In the genomic region with DNA sequence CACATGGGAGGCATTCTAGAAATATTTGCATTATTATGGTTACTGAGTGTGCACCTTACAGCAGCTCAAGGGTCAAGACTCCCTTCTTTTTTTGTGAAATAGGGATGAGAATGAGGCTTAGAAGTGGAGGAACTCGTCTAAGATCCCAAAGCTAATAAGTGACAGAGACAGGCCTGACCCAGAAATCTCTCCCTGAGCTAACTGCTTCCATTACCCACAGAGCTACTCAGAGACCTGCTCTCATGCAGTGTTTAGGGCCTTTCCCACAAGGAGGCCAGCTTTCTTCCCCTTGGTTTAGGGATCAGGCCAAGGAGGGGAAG, we compare ENCODE assay signal across 26 cellular contexts.
DNase-seq lines count a peak whose midpoint lies in the region; ATAC-seq and TF ChIP-seq lines count a peak whose summit lies in the region.
"Had no signal": no experiment of that assay in that cellular context is flagged by ENCODE, and none has a peak within 500 bp of the region (broad histone marks: within the 10 kb centered on the region; RNA-seq: fewer than 3 reads in every experiment).

No MANE protein-coding gene starts in this region.

- DNase-seq in DMS53 treated with DMSO at 0.1 percent for 48 hours (lab: John Stamatoyannopoulos, UW; ENCODE audit: unreplicated experiment): peak; percentile 55
- DNase-seq in DMS53 (lab: John Stamatoyannopoulos, UW): no peak
- peak; percentile 90 for DNase-seq in esophagus muscularis mucosa (ENCODE audit: extremely low spot score)
- no peak for DNase-seq in osteoblast (ENCODE audit: insufficient read length, low spot score, missing footprints)
- DNase-seq in vagina (ENCODE audit: extremely low spot score in 2 of 2): peak; percentile 2 to 65
- no peak for DNase-seq in omental fat pad (ENCODE audit: low spot score)
- DNase-seq in NCI-H774 (lab: John Stamatoyannopoulos, UW): no peak
- DNase-seq: activated CD4-positive, alpha-beta memory T cell treated with anti-CD3 and anti-CD28 coated beads, Interleukin-2, amount 10 ng/mL, durations not matched to agents 7 days and 5 days; activated gamma-delta T cell; activated naive CD8-positive, alpha-beta T cell treated with anti-CD3 and anti-CD28 coated beads, Interleukin-2, amount 50 U/mL, for 24 hours; AML-193; DMS79 treated with DMSO at 0.1 percent for 48 hours; esophagus squamous epithelium; glutamatergic neuron; H7; Karpas-422; NK-92 treated with Interleukin-12 subunit alpha and Interleukin-12 subunit beta, amount 100 ng/mL, for 24 hours; SIG-M5; stimulated activated CD4-positive, alpha-beta T cell treated with anti-CD3 and anti-CD28 coated beads, Interleukin-4, amount 100 ng/mL, for 1 hour had no signal

- no peak overlapping the region for H3K4me3 ChIP-seq in esophagus muscularis mucosa
- H3K4me3 ChIP-seq in osteoblast (ENCODE audit: insufficient read depth, low read length): no peak overlapping the region
- no peak overlapping the region for H3K4me3 ChIP-seq in vagina
- H3K4me3 ChIP-seq: esophagus squamous epithelium, smooth muscle cell had no signal

- no peak for TF ChIP-seq POLR2A in esophagus muscularis mucosa (IDR thresholded peaks at IDR 0.05; ENCODE audit: low read depth)
- TF ChIP-seq POLR2A in vagina (IDR thresholded peaks at IDR 0.05): no peak

- H2AFZ ChIP-seq in osteoblast (ENCODE audit: low read length): no peak overlapping the region

- H3K27me3 ChIP-seq in esophagus muscularis mucosa: no peaks in the 10 kb centered on the region
- H3K27me3 ChIP-seq in osteoblast (ENCODE audit: insufficient read depth, low read length): no peaks in the 10 kb centered on the region
- no peaks in the 10 kb centered on the region for H3K27me3 ChIP-seq in vagina
- H3K27me3 ChIP-seq: neutrophil had no signal

- H3K9me3 ChIP-seq in esophagus muscularis mucosa (no peaks in the 10 kb centered on the region), osteoblast (ENCODE audit: low read depth, low read length) (no peaks in the 10 kb centered on the region), vagina (no peaks in the 10 kb centered on the region)
- H3K9me3 ChIP-seq: esophagus squamous epithelium, neutrophil had no signal

- H3K79me2 ChIP-seq in osteoblast (ENCODE audit: insufficient read depth, low read length): no peaks in the 10 kb centered on the region

- no peaks in the 10 kb centered on the region for H3K36me3 ChIP-seq in esophagus muscularis mucosa
- H3K36me3 ChIP-seq in osteoblast (ENCODE audit: insufficient read depth, low read length): no peaks in the 10 kb centered on the region
- no peaks in the 10 kb centered on the region for H3K36me3 ChIP-seq in vagina
- H3K36me3 ChIP-seq: esophagus squamous epithelium, neutrophil had no signal

- H3K4me1 ChIP-seq in esophagus muscularis mucosa: peaks cover 13 to 61% (median 50%) of the 10 kb centered on the region in 4 donors
- peaks cover 49% of the 10 kb centered on the region for H3K4me1 ChIP-seq in osteoblast (ENCODE audit: insufficient read depth, low read length)
- peaks cover 34% of the 10 kb centered on the region for H3K4me1 ChIP-seq in vagina

- H3K27ac ChIP-seq in esophagus muscularis mucosa (replicated peaks in 1 of 4): peak overlapping the region; percentile 49 to 55 (median 50)
- H3K27ac ChIP-seq in osteoblast (ENCODE audit: low read depth, low read length): peak overlapping the region; percentile 91
- no peak overlapping the region for H3K27ac ChIP-seq in vagina
- H3K27ac ChIP-seq: 22Rv1, neutrophil had no signal

- no peaks in the 10 kb centered on the region for H4K20me1 ChIP-seq in osteoblast (ENCODE audit: insufficient read depth, low read length)

- TF ChIP-seq EP300 in esophagus muscularis mucosa (IDR thresholded peaks at IDR 0.05): no peak

- intact Hi-C loops in esophagus muscularis mucosa (cut with DNase I) (no loop called here), vagina (cut with DNase I) (no loop called here)

- no peak overlapping the region for H3K4me2 ChIP-seq in osteoblast (ENCODE audit: insufficient read depth, low read length)
- H3K4me2 ChIP-seq: smooth muscle cell had no signal

- TF ChIP-seq CTCF in esophagus muscularis mucosa (IDR thresholded peaks at IDR 0.05) (no peak), osteoblast (IDR thresholded peaks at IDR 0.05; ENCODE audit: extremely low read depth, low read depth, low read length) (no peak), vagina (IDR thresholded peaks at IDR 0.05) (no peak), omental fat pad (IDR thresholded peaks at IDR 0.05) (no peak)

- ATAC-seq in GM21515 (IDR thresholded peaks at IDR 0.05; ENCODE audit: unreplicated experiment) (no peak), omental fat pad (ENCODE audit: low FRiP score) (no peak)
- ATAC-seq: activated CD4-positive, CD25-positive, alpha-beta regulatory T cell treated with anti-CD3 and anti-CD28 coated beads, Interleukin-2, amount 50 U/mL, for 24 hours; activated naive CD8-positive, alpha-beta T cell treated with anti-CD3 and anti-CD28 coated beads, Interleukin-2, amount 50 U/mL, for 24 hours; stimulated activated memory B cell treated with anti-CD40 and anti-IgM and Interleukin-4, amounts not matched to agents 10 μg/mL and 1 μg/mL and 100 μg/mL, for 72 hours; T-cell had no signal

- 86% methylated on average over 1 of the region's 1 CpG for WGBS in esophagus muscularis mucosa

Comparison
In these comparisons a context has a peak if more than half of its experiments do, and no peak if none do; other contexts are left out.
1. DNase-seq: peak in DMS53 treated with DMSO at 0.1 percent for 48 hours (single experiment), esophagus muscularis mucosa (single experiment) and vagina (2 of 2); none in DMS53 (single experiment), osteoblast (single experiment), omental fat pad (single experiment) and NCI-H774 (single experiment).